ENCODE assay signal across 8 cellular contexts in genomic region chr10:72320676-72321247, GRCh38. TPM values are rescaled to one million over a fixed set of nuclear protein-coding genes. Genes with fewer than 3 reads are reported as not detected.
DNase-seq lines count a peak whose midpoint lies in the region; ATAC-seq and TF ChIP-seq lines count a peak whose summit lies in the region.

No MANE protein-coding gene starts in this region.

- no peak for TF ChIP-seq CTCF in HFF-Myc (IDR thresholded peaks at IDR 0.05; ENCODE audit: low read depth, low read length, missing control alignments)
- TF ChIP-seq CTCF in SK-N-SH (IDR thresholded peaks at IDR 0.05), result no peak
- TF ChIP-seq CTCF in adrenal gland (IDR thresholded peaks at IDR 0.05), result peak in 1 of 6 experiments; percentile 24

- TF ChIP-seq EP300 in SK-N-SH (IDR thresholded peaks at IDR 0.05; ENCODE audit: borderline replicate concordance in 1 of 2, low read depth in 1 of 2, low read length in 1 of 2), result peak; percentile 75 to 95; a peak in 2 of 4 replicates

- peak; percentile 31 for TF ChIP-seq RAD21 in SK-N-SH (IDR thresholded peaks at IDR 0.05; ENCODE audit: low read length)

- no peaks in the 10 kb centered on the region for H3K9me2 ChIP-seq in SK-N-SH

- ATAC-seq in right cardiac atrium, result peak; percentile 34 to 62

- intact Hi-C loops in adrenal gland (cut with DNase I), result loop anchor here in 1 of 2 donors (10.0 kb wide), 1 partner anchor 46 kb away; the partner anchor contains the start of gene DDIT4
- intact Hi-C loops in right cardiac atrium (cut with DNase I), result loop anchor here in 2 of 4 donors (10.0 kb wide), 2 partner anchors 46 to 96 kb away; partner anchors contain the start of gene DDIT4 (in 2 of the 2)

- CTCF ChIA-PET in SK-N-SH (lab: Yijun Ruan, JAX), result interaction anchor here (0.9 to 4.5 kb wide), 12 partner anchors 9 to 424 kb away, joined by 3 to 48 read pairs (median 6); partner anchors contain the start of gene DDIT4

- H3K36me3 ChIP-seq in SK-N-SH (replicated peaks in 1 of 2; ENCODE audit: control insufficient read depth in 1 of 2, insufficient read depth in 2 of 2, low read length in 1 of 2), result no peaks in the 10 kb centered on the region
- no peaks in the 10 kb centered on the region for H3K36me3 ChIP-seq in adrenal gland (replicated peaks in 1 of 2)

- peaks cover 21% of the 10 kb centered on the region for H3F3A ChIP-seq in SK-N-SH (replicated peaks; ENCODE audit: insufficient read depth)

- H2AFZ ChIP-seq in SK-N-SH (ENCODE audit: low read depth), result no peak overlapping the region

- H3K27ac ChIP-seq in SK-N-SH (ENCODE audit: low read depth in 2 of 2, low read length in 1 of 2) (peak overlapping the region; percentile 94 to 97), adrenal gland (peak overlapping the region; percentile 92 to 98 (median 96)), right cardiac atrium (ENCODE audit: low read length) (peak overlapping the region; percentile 87)

- H3K9me3 ChIP-seq in SK-N-SH (no peaks in the 10 kb centered on the region), adrenal gland (replicated peaks in 1 of 3) (no peaks in the 10 kb centered on the region), right cardiac atrium (ENCODE audit: control insufficient read depth, low read length) (no peaks in the 10 kb centered on the region)

- TF ChIP-seq POLR2A in adrenal gland (IDR thresholded peaks at IDR 0.05), result peak; percentile 47 to 88

- POLR2A ChIA-PET in SK-N-SH (lab: Yijun Ruan, JAX), result interaction anchor here (0.5 to 10.9 kb wide), 17 partner anchors 9 to 321 kb away, joined by 3 to 188 read pairs (median 7); partner anchors contain the start of gene DDIT4

- H3K27me3 ChIP-seq in SK-N-SH (ENCODE audit: insufficient read depth), result no peaks in the 10 kb centered on the region
- H3K27me3 ChIP-seq in adrenal gland, result no peaks in the 10 kb centered on the region
- H3K27me3 ChIP-seq in right cardiac atrium (ENCODE audit: control insufficient read depth, insufficient read depth), result no peaks in the 10 kb centered on the region

- H3K79me2 ChIP-seq in SK-N-SH (ENCODE audit: insufficient read depth), result no peaks in the 10 kb centered on the region

- H3K4me3 ChIP-seq in HFF-Myc (replicated peaks; ENCODE audit: low read depth, low read length) (no peak overlapping the region), SK-N-SH (ENCODE audit: low read depth in 2 of 2, low read length in 1 of 2) (no peak overlapping the region), adrenal gland (no peak overlapping the region), right cardiac atrium (ENCODE audit: low read length) (no peak overlapping the region), skeletal muscle cell (ENCODE audit: low read depth, low read length) (no peak overlapping the region)

- WGBS in SK-N-SH (ENCODE audit: low lambda C conversion rate), result under 1% methylated on average over 9 of the region's 12 CpGs
- 4 to 14% (median 10%) methylated on average over 6 to 12 of the region's 12 CpGs for WGBS in adrenal gland, 4 donors
- 19% methylated on average over 12 of the region's 12 CpGs for WGBS in right cardiac atrium

- peaks cover 41 to 80% of the 10 kb centered on the region in 2 experiments for H3K4me1 ChIP-seq in SK-N-SH (ENCODE audit: control insufficient read depth in 1 of 2, insufficient read depth in 2 of 2, low read depth in 1 of 2, low read length in 1 of 2)
- peaks cover 50 to 73% of the 10 kb centered on the region in 2 donors for H3K4me1 ChIP-seq in adrenal gland (replicated peaks in 1 of 2)
- peaks cover 15% of the 10 kb centered on the region for H3K4me1 ChIP-seq in right cardiac atrium (ENCODE audit: control insufficient read depth, insufficient read depth, low read length)

- peak; percentile 17 for DNase-seq in DMS79 treated with DMSO at 0.1 percent for 48 hours (lab: John Stamatoyannopoulos, UW)
- DNase-seq in DMS79 (lab: John Stamatoyannopoulos, UW), result no peak
- DNase-seq in HFF-Myc (ENCODE audit: extremely low read depth, low read depth), result peak; percentile 96
- DNase-seq in M059J (ENCODE audit: low read depth), result peak; percentile 96
- DNase-seq in SK-N-SH, result peak; percentile 86
- peak; percentile 76 to 94 (median 91) for DNase-seq in adrenal gland
- peak in 2 of 3 donors; percentile 75 to 82 for DNase-seq in right cardiac atrium
- DNase-seq in skeletal muscle cell (ENCODE audit: low read depth), result peak; percentile 99

- H3K4me2 ChIP-seq in SK-N-SH, result peak overlapping the region; percentile 83; the same call in 1 of the 2 replicates

- H4K20me1 ChIP-seq in SK-N-SH (ENCODE audit: insufficient read depth), result no peaks in the 10 kb centered on the region

- H3K9ac ChIP-seq in SK-N-SH, result peak overlapping the region; percentile 79

TF ChIP-seq in SK-N-SH, 30 proteins besides CTCF, POLR2A, EP300 and RAD21 (continues in another document):
- no peak for TF ChIP-seq IRF3 (IDR thresholded peaks at IDR 0.05; ENCODE audit: low read depth, low read length)
- peak; percentile 56; the same call in 1 of the 2 replicates for TF ChIP-seq MXI1 (IDR thresholded peaks at IDR 0.05; ENCODE audit: low read depth, low read length)
- no peak for TF ChIP-seq NRF1 (IDR thresholded peaks at IDR 0.05; ENCODE audit: low read depth, low read length)
- TF ChIP-seq CHD2 (IDR thresholded peaks at IDR 0.05; ENCODE audit: low read length, partially characterized antibody), result peak; percentile 64
- TF ChIP-seq RXRA (IDR thresholded peaks at IDR 0.05; ENCODE audit: borderline replicate concordance, low read depth), result peak; percentile 87; the same call in 1 of the 2 replicates
- TF ChIP-seq PBX3 (IDR thresholded peaks at IDR 0.05), result peak; percentile 94
- 0 out of 2 replicates have a peak, but pooled peaks have one; percentile 34 for TF ChIP-seq TEAD4 (IDR thresholded peaks at IDR 0.05; ENCODE audit: borderline replicate concordance, insufficient read depth)
- no peak for TF ChIP-seq USF2 (IDR thresholded peaks at IDR 0.05; ENCODE audit: borderline replicate concordance, low read depth, low read length)
- TF ChIP-seq TAF1 (IDR thresholded peaks at IDR 0.05; ENCODE audit: borderline replicate concordance, low read depth, low read length), result peak; percentile 51; the same call in 1 of the 2 replicates
- peak; percentile 69; the same call in 1 of the 2 replicates for TF ChIP-seq NFIC (IDR thresholded peaks at IDR 0.05; ENCODE audit: borderline replicate concordance)
- TF ChIP-seq POLR2AphosphoS5 (IDR thresholded peaks at IDR 0.05; ENCODE audit: low read depth, low read length), result peak; percentile 91; the same call in 1 of the 2 replicates
- no peak; the same call in 1 of the 2 replicates for TF ChIP-seq RFX5 (IDR thresholded peaks at IDR 0.05; ENCODE audit: low read length)
- peak; percentile 25; the same call in 1 of the 2 replicates for TF ChIP-seq SIN3A (IDR thresholded peaks at IDR 0.05; ENCODE audit: borderline replicate concordance, low read depth, low read length)

RNA-seq across cellular contexts. Expression of gene DNAJB12, which starts 34.0 kb away (rescaled TPM):
- total RNA-seq in M059J (2014; rRNA removed; shearing (Covaris generic)), result 18.8 and 31.5 TPM in 2 replicates
- polyA plus RNA-seq in SK-N-SH (2012; rRNA removed), result 22.9 and 25.8 TPM in 2 replicates
- polyA plus RNA-seq in SK-N-SH (2012; cell fraction: cytosol; rRNA removed), result 15.6 and 19.0 TPM in 2 replicates
- 38.8 and 40.0 TPM in 2 replicates for polyA plus RNA-seq in SK-N-SH (2012; cell fraction: nucleus; rRNA removed)
- 10 to 100 TPM; 36.3 to 67.0 (median 49.3) TPM for total RNA-seq in adrenal gland
- polyA plus RNA-seq in adrenal gland, result 10 to 100 TPM; 37.4 to 47.8 (median 37.9) TPM
- total RNA-seq in right cardiac atrium, result 10 to 100 TPM; 26.9 to 35.0 (median 30.9) TPM
- polyA plus RNA-seq in right cardiac atrium, result 25.8 TPM

RNA-seq across cellular contexts. Expression of gene DDIT4, which starts 47.0 kb away (rescaled TPM):
- total RNA-seq in M059J (2014; rRNA removed; shearing (Covaris generic)), result 42.5 and 56.8 TPM in 2 replicates
- polyA plus RNA-seq in SK-N-SH (2012; rRNA removed) (24.9 and 30.4 TPM in 2 replicates), adrenal gland (100 to 1,000 TPM; 109 to 149 (median 123) TPM), right cardiac atrium (53.6 TPM)
- 19.5 and 19.9 TPM in 2 replicates for polyA plus RNA-seq in SK-N-SH (2012; cell fraction: cytosol; rRNA removed)
- polyA plus RNA-seq in SK-N-SH (2012; cell fraction: nucleus; rRNA removed), result 41.8 and 55.3 TPM in 2 replicates
- total RNA-seq in adrenal gland (100 to 1,000 TPM; 211 to 711 (median 386) TPM), right cardiac atrium (100 to 1,000 TPM in 1 of 4 donors, 10 to 100 TPM in 3; 33.0 to 113 (median 76.5) TPM)
